9 cellular contexts compared by ENCODE assay signal in the genomic region with DNA sequence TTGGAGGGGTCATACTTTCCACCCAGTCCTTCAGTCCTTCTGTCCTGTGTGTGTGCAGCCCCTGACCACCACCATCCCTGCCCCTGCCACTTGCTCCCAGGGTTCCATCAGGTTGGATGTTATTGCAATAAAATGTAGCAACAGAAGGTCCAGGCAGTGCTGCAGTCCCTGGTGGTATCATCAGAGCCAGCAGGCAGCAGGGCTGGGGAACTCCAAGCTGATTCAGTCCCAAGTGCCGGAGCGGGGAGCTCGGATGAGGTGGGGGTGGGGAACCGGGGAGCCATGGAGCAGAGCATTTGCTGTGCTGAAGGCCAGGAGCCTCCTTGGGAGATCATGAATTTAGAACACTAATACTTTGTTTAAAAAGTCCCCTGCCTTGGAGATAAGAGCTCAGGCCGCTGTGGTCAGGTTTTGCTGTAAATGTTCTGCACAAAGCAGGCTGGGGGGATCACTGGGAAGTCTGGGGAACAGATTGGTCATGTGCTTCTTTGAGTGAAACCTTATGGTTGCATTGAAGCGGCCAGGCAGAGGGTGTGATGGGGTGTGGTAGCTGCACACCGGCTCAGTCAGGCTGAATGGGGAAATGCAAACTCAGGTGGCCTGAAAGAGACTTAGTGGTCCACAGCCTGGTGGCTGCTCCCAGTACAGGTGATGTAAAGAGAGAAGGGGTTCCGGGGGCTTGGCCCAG.
DNase-seq lines count a peak whose midpoint lies in the region; ATAC-seq, FAIRE-seq and TF ChIP-seq lines count a peak whose summit lies in the region.
"Had no signal": no experiment of that assay in that cellular context is flagged by ENCODE, and none has a peak within 500 bp of the region (broad histone marks: within the 10 kb centered on the region; RNA-seq: fewer than 3 reads in every experiment).

No MANE protein-coding gene starts in this region.

- H3K9me3 ChIP-seq in OCI-LY7 (ENCODE audit: low read length) = no peaks in the 10 kb centered on the region
- H3K9me3 ChIP-seq in sigmoid colon = no peaks in the 10 kb centered on the region

- H3K4me1 ChIP-seq in OCI-LY7 (ENCODE audit: insufficient read depth, low read length, poor library complexity, severe bottlenecking) (peaks cover 40% of the 10 kb centered on the region), sigmoid colon (peaks cover 0 to 69% (median 66%) of the 10 kb centered on the region in 4 donors)

- no TSS peak for BruUV-seq in OCI-LY7 (replicated peaks; lab: Mats Ljungman, UMichigan)

- POLR2A ChIA-PET in OCI-LY7 (lab: Charles Lee) = no interaction called here

- H3K27me3 ChIP-seq in sigmoid colon = no peaks in the 10 kb centered on the region

- no peaks in the 10 kb centered on the region for H3K9me2 ChIP-seq in OCI-LY7 (ENCODE audit: insufficient read depth, low read length)

- no peak for TF ChIP-seq POLR2A in GM12892 (IDR thresholded peaks at IDR 0.05; ENCODE audit: low read depth, low read length)
- no peak for TF ChIP-seq POLR2A in sigmoid colon (IDR thresholded peaks at IDR 0.05)

- no peaks in the 10 kb centered on the region for H3K79me2 ChIP-seq in OCI-LY7 (ENCODE audit: insufficient read depth, low read depth, low read length)

- 34 to 53% methylated on average over 8 of the region's 8 CpGs for WGBS in sigmoid colon, 2 donors

- TF ChIP-seq CTCF in OCI-LY7 (conservative IDR thresholded peaks at IDR 0.05; ENCODE audit: low read length) (no peak), fibroblast of villous mesenchyme (IDR thresholded peaks at IDR 0.05; ENCODE audit: insufficient read depth, low read depth, low read length) (peak; percentile 14), sigmoid colon (IDR thresholded peaks at IDR 0.05) (peak in 1 of 4 experiments; percentile 21), D721Med (IDR thresholded peaks at IDR 0.05; ENCODE audit: insufficient read depth, missing control alignments) (no peak)

- no peaks in the 10 kb centered on the region for H3K36me3 ChIP-seq in OCI-LY7 (ENCODE audit: insufficient read depth, low read length)
- H3K36me3 ChIP-seq in sigmoid colon = no peaks in the 10 kb centered on the region

- DNase-seq in GM12892 (ENCODE audit: insufficient read length) (peak; percentile 49), OCI-LY7 (ENCODE audit: low spot score) (peak; percentile 48), fibroblast of villous mesenchyme (ENCODE audit: low read depth) (peak; percentile 98), sigmoid colon (peak; percentile 74), NCI-H1048 (lab: John Stamatoyannopoulos, UW) (no peak), nucleus accumbens (lab: John Stamatoyannopoulos, UW) (no peak), D721Med (ENCODE audit: insufficient read length, low spot score) (no peak)
- DNase-seq: Karpas-422 had no signal

- CTCF ChIA-PET in OCI-LY7 (lab: Charles Lee; ENCODE audit: unreplicated experiment) = interaction anchor here (0.8 kb wide), 1 partner anchor 101 kb away, joined by 3 read pairs; no protein-coding TSS in a partner anchor

- no peaks in the 10 kb centered on the region for H4K20me1 ChIP-seq in OCI-LY7 (ENCODE audit: insufficient read depth, low read length)

- H2AFZ ChIP-seq in OCI-LY7 (ENCODE audit: low read length) = no peak overlapping the region

- no peak overlapping the region for H3K4me3 ChIP-seq in OCI-LY7 (ENCODE audit: low read depth, low read length, poor library complexity, severe bottlenecking)
- H3K4me3 ChIP-seq in fibroblast of villous mesenchyme (ENCODE audit: low read depth, low read length) = peak overlapping the region; percentile 9
- H3K4me3 ChIP-seq in sigmoid colon = no peak overlapping the region

- H3K27ac ChIP-seq in OCI-LY7 (ENCODE audit: low read depth, low read length, poor library complexity, severe bottlenecking) = no peak overlapping the region
- H3K27ac ChIP-seq in sigmoid colon = peak overlapping the region; percentile 70 to 87 (median 80)

- FAIRE-seq in GM12892 (lab: Jason Lieb, UNC) (peak; percentile 40), D721Med (lab: Jason Lieb, UNC) (no peak)

- no peak for ATAC-seq in GM19463 (IDR thresholded peaks at IDR 0.05; ENCODE audit: unreplicated experiment)

- intact Hi-C loops in OCI-LY7 (cut with micrococcal nuclease; ENCODE audit: unreplicated experiment) (no loop called here), sigmoid colon (cut with DNase I) (no loop called here)

- TF ChIP-seq EP300 in sigmoid colon (IDR thresholded peaks at IDR 0.05) = no peak

- peak overlapping the region; percentile 0; the same call in 1 of the 2 replicates for H3K4me2 ChIP-seq in OCI-LY7 (ENCODE audit: low read length)

Comparison
In these comparisons a context has a peak if more than half of its experiments do, and no peak if none do; other contexts are left out.
1. DNase-seq: peak in GM12892 (single experiment), OCI-LY7 (single experiment), fibroblast of villous mesenchyme (single experiment) and sigmoid colon (single experiment); none in NCI-H1048 (single experiment), nucleus accumbens (0 of 56) and D721Med (single experiment).